Comparison of ENCODE assay signal across 8 cellular contexts in the genomic region with DNA sequence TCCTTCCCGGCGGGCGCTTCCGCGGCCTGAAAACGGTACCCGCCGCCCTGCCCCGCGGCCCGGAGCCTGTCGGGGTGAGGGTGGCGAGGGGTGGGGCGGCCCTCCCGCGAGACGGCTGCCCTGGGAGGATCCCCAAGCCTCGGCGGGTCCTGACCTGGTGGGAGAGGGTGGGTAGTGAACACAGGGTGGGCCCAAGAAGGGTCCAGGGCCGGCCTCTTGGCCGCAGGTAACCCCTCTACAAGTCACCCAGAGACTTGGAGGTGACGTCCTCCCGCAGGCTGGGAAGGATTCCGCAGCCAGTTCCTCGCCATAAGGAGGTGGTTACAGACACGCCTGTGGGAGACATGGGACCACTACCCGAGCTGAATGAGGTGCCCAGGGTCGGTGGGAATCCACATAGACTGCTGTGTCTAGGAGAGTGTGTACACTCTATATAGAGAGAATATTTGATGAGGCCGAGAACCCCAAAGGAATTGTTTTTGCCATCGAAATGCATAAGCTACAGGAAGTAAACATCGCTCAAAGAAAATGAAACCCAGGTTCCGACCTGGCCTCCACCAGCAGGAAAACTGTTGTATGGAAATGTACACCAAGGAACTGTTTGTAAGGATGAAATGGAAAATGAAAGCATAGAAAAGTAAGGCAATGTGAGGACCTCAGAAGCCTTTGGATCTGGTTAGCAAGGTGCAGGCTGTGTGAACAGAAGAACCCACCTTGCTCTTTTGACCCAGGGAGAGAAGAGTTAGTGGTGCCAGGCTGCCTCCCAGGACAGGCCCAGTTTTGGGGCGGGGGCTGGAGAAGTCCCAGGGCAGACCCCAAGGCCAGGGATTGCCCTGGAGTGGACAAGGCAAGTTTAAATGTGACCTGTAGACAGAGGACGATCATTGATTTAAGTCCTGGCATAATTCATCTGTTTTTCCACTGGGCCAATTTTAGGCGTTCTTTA. TPM values are rescaled to one million over a fixed set of nuclear protein-coding genes. Genes with fewer than 3 reads are reported as not detected.
A peak's percentile ranks its signal among the peaks of the same experiment; 100 is the strongest.
DNase-seq lines count a peak whose midpoint lies in the region; ATAC-seq and TF ChIP-seq lines count a peak whose summit lies in the region.

No MANE protein-coding gene starts in this region.

- H3K27ac ChIP-seq in right atrium auricular region (peak overlapping the region; percentile 98 to 100), psoas muscle (peak overlapping the region; percentile 99)

- H3K9me3 ChIP-seq in adipocyte (ENCODE audit: control insufficient read depth, low read length) = no peaks in the 10 kb centered on the region
- no peaks in the 10 kb centered on the region for H3K9me3 ChIP-seq in right atrium auricular region
- H3K9me3 ChIP-seq in psoas muscle = no peaks in the 10 kb centered on the region

- peak; percentile 23 for ATAC-seq in HG02571 (IDR thresholded peaks at IDR 0.05; ENCODE audit: unreplicated experiment)
- peak; percentile 34 to 49 (median 40) for ATAC-seq in psoas muscle

- 1 to 3% (median 2%) methylated on average over 34 to 35 of the region's 35 CpGs for WGBS in psoas muscle, 3 donors

- H3K4me3 ChIP-seq in adipocyte (ENCODE audit: low read length) (peak overlapping the region; percentile 94), right atrium auricular region (peak overlapping the region; percentile 86 to 99), psoas muscle (peak overlapping the region; percentile 99)

- TF ChIP-seq CTCF in right atrium auricular region (IDR thresholded peaks at IDR 0.05) = no peak
- no peak for TF ChIP-seq CTCF in psoas muscle (IDR thresholded peaks at IDR 0.05)

- DNase-seq in NCI-H510A treated with DMSO at 0.1 percent for 48 hours (lab: John Stamatoyannopoulos, UW) = peak; percentile 16
- no peak for DNase-seq in NCI-H510A (lab: John Stamatoyannopoulos, UW)
- DNase-seq in NCI-H69 (lab: John Stamatoyannopoulos, UW) = peak; percentile 32
- DNase-seq in adipocyte (ENCODE audit: low read depth) = peak; percentile 68
- no peak for DNase-seq in right atrium auricular region (ENCODE audit: low spot score)
- peak in 1 of 2 donors; percentile 71 for DNase-seq in psoas muscle
- DNase-seq in mucosa of gallbladder (ENCODE audit: low spot score) = no peak

- peak overlapping the region; percentile 94 for H3K9ac ChIP-seq in adipocyte (ENCODE audit: low read length)

- intact Hi-C loops in psoas muscle (cut with DNase I) = no loop called here

- peaks cover 34% of the 10 kb centered on the region for H3K4me1 ChIP-seq in adipocyte (ENCODE audit: control insufficient read depth, insufficient read depth, low read length)
- H3K4me1 ChIP-seq in right atrium auricular region = peaks cover 0 to 41% of the 10 kb centered on the region in 2 donors
- peaks cover 21% of the 10 kb centered on the region for H3K4me1 ChIP-seq in psoas muscle

- H3K27me3 ChIP-seq in adipocyte (replicated peaks; ENCODE audit: control insufficient read depth, insufficient read depth, low read length) (no peaks in the 10 kb centered on the region), right atrium auricular region (no peaks in the 10 kb centered on the region), psoas muscle (ENCODE audit: insufficient read depth in 3 of 3, low read length in 2 of 3) (no peaks in the 10 kb centered on the region)

- H3K36me3 ChIP-seq in adipocyte (ENCODE audit: control insufficient read depth, insufficient read depth, low read length, severe bottlenecking) (peaks cover 12% of the 10 kb centered on the region), right atrium auricular region (no peaks in the 10 kb centered on the region), psoas muscle (ENCODE audit: insufficient read depth in 1 of 2, low read depth in 1 of 2) (peaks cover 0 to 13% of the 10 kb centered on the region in 2 donors)

RNA-seq across cellular contexts. Expression of a gene that starts 0.7 kb away (rescaled TPM):
- 10 to 100 TPM; 67.9 to 82.7 TPM for total RNA-seq in right atrium auricular region
- total RNA-seq in psoas muscle = 100 to 1,000 TPM; 178 to 561 (median 312) TPM
- polyA plus RNA-seq in psoas muscle = 100 to 1,000 TPM; 113 to 523 (median 518) TPM
- total RNA-seq in mucosa of gallbladder = 70.3 TPM

Comparison
In these comparisons a context has a peak if more than half of its experiments do, and no peak if none do; other contexts are left out.
1. DNase-seq: peak in NCI-H510A treated with DMSO at 0.1 percent for 48 hours (single experiment), NCI-H69 (single experiment) and adipocyte (single experiment); none in NCI-H510A (single experiment), right atrium auricular region (single experiment) and mucosa of gallbladder (single experiment).
2. Peak in every context shown above with its lines, with median percentiles within 50 percentile points of each other: H3K4me3 ChIP-seq.